ENCODE assay signal across 8 cellular contexts in the genomic region with DNA sequence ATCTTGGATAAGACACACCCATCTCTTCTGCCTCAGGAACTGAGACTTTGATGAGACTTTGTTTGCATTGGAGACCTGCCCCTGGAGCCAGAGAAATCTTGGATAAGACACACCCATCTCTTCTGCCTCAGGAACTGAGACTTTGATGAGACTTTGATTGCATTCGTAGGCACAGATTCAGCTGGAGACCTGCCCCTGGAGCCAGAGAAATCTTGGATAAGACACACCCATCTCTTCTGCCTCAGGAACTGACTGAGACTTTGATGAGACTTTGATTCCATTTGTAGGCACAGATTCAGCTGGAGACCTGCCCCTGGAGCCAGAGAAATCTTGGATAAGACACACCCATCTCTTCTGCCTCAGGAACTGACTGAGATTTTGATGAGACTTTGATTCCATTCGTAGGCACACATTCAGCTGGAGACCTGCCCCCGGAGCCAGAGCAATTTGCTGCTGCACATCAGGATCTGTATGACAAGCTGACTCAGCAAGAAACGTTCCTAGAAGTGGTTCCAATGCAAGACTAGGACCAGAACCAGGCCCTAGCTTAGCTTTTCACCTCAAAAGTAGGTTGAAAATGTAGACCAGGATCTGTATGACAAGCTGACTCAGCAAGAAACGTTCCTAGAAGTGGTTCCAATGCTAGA. TPM values are rescaled to one million over a fixed set of nuclear protein-coding genes. Genes with fewer than 3 reads are reported as not detected.
DNase-seq lines count a peak whose midpoint lies in the region; ATAC-seq, FAIRE-seq and TF ChIP-seq lines count a peak whose summit lies in the region.
"Not testable (repeated sequence)": the region's sequence is repeated elsewhere in the genome, so short reads cannot be mapped to it uniquely, and the experiment has no call there.

No MANE protein-coding gene starts in this region.

- not testable (repeated sequence) for H4K20me1 ChIP-seq in IMR-90 (ENCODE audit: insufficient read depth, low read length); K562 (replicated peaks; ENCODE audit: control insufficient read depth, insufficient read depth, low read length)

- not testable (repeated sequence) for H3K4ac ChIP-seq in IMR-90 (ENCODE audit: low read depth, low read length)

- not testable (repeated sequence) for H4K5ac ChIP-seq in IMR-90 (ENCODE audit: low read depth, low read length)

- not testable (repeated sequence) for TF ChIP-seq EP300 in K562 (IDR thresholded peaks at IDR 0.05; ENCODE audit: low read length)

- H4K8ac ChIP-seq in IMR-90 (ENCODE audit: low read depth in 2 of 2, low read length in 2 of 2) = not testable (repeated sequence)

- not testable (repeated sequence) for H3K9ac ChIP-seq in IMR-90 (ENCODE audit: low read depth, low read length); K562 (ENCODE audit: insufficient read depth in 1 of 2, low read depth in 2 of 2, low read length in 2 of 2)

- not testable (repeated sequence) for H2BK15ac ChIP-seq in IMR-90 (ENCODE audit: low read depth, low read length)

- POLR2A ChIA-PET in IMR-90 (lab: Charles Lee; ENCODE audit: unreplicated experiment); K562 (lab: Yijun Ruan, JAX): not testable (repeated sequence)

- not testable (repeated sequence) for TF ChIP-seq POLR2A in IMR-90 (IDR thresholded peaks at IDR 0.05; ENCODE audit: low read depth, low read length); K562 (conservative IDR thresholded peaks at IDR 0.05)

- H3K9me3 ChIP-seq in IMR-90 (ENCODE audit: control insufficient read depth, insufficient read depth, low read length) (peaks cover 16% of the 10 kb centered on the region), K562 (replicated peaks; ENCODE audit: control insufficient read depth, insufficient read depth, low read depth, low read length) (peaks cover 24% of the 10 kb centered on the region)

- not testable (repeated sequence) for H2BK5ac ChIP-seq in IMR-90 (ENCODE audit: low read depth, low read length, poor library complexity, severe bottlenecking)

- not testable (repeated sequence) for H3K36me3 ChIP-seq in IMR-90 (ENCODE audit: control insufficient read depth, insufficient read depth, low read length); K562 (ENCODE audit: control insufficient read depth, insufficient read depth, low read length)

- not testable (repeated sequence) for H4K91ac ChIP-seq in IMR-90 (ENCODE audit: insufficient read depth, low read depth, low read length)

- FAIRE-seq in K562 (lab: Jason Lieb, UNC) = not testable (repeated sequence)

- DNase-seq in Caki2 (ENCODE audit: low read depth) = peak; percentile 17
- not testable (repeated sequence) for DNase-seq in IMR-90; K562 (ENCODE audit: extremely low read depth in 1 of 4, low spot score in 3 of 4); left colon
- DNase-seq in NCI-H226 = peak; percentile 32
- DNase-seq in fibroblast of mammary gland (ENCODE audit: low read depth) = peak; percentile 74
- DNase-seq in cardiac septum (ENCODE audit: low spot score) = peak; percentile 54
- DNase-seq in stromal cell of bone marrow (ENCODE audit: low read depth) = peak; percentile 44

- no CpG with 5 or more reads among the region's 5 CpGs for WGBS in IMR-90 (ENCODE audit: extremely low coverage in 2 of 2, insufficient read length in 1 of 2), 2 experiments
- WGBS in K562 (ENCODE audit: insufficient coverage, low coverage, missing lambda C conversion rate) = 25% methylated on average over 5 of the region's 5 CpGs

- H3K4me3 ChIP-seq in IMR-90 (ENCODE audit: insufficient read depth, low read depth, low read length); K562; fibroblast of mammary gland (ENCODE audit: control insufficient read depth, low read depth, low read length): not testable (repeated sequence)

- not testable (repeated sequence) for TF ChIP-seq CTCF in IMR-90 (conservative IDR thresholded peaks at IDR 0.05; ENCODE audit: low read depth, low read length); K562 (IDR thresholded peaks at IDR 0.05 in 2 of 3, conservative IDR thresholded peaks at IDR 0.05 in 1 of 3; ENCODE audit: insufficient read depth in 2 of 3, low read depth in 1 of 3, low read length in 3 of 3); fibroblast of mammary gland (conservative IDR thresholded peaks at IDR 0.05; ENCODE audit: control insufficient read depth, insufficient read depth, low read depth, low read length)

- not testable (repeated sequence) for H2AK5ac ChIP-seq in IMR-90 (ENCODE audit: low read depth, low read length)

- not testable (repeated sequence) for H3K23ac ChIP-seq in IMR-90 (ENCODE audit: low read depth, low read length)

- not testable (repeated sequence) for TF ChIP-seq RAD21 in IMR-90 (IDR thresholded peaks at IDR 0.05; ENCODE audit: low read length); K562 (CRISPR knock-in tag; conservative IDR thresholded peaks at IDR 0.05 in 1 of 2, IDR thresholded peaks at IDR 0.05 in 1 of 2)

- not testable (repeated sequence) for H3K79me1 ChIP-seq in IMR-90 (ENCODE audit: low read depth in 1 of 2, low read length in 2 of 2)

- H3K14ac ChIP-seq in IMR-90 (replicated peaks; ENCODE audit: low read depth, low read length) = not testable (repeated sequence)

- H3K56ac ChIP-seq in IMR-90 (ENCODE audit: extremely low read depth, insufficient read depth, low read length) = not testable (repeated sequence)

- not testable (repeated sequence) for H3K27me3 ChIP-seq in IMR-90 (ENCODE audit: control insufficient read depth, insufficient read depth, low read length); K562 (ENCODE audit: control insufficient read depth in 2 of 2, insufficient read depth in 2 of 2, low read length in 2 of 2)

- dilution Hi-C loops in IMR-90 (cut with HindIII; ENCODE audit: low sequenced_read_pairs, unreplicated experiment) = not testable (repeated sequence)

- H3K27ac ChIP-seq in IMR-90 (ENCODE audit: insufficient read depth, low read length); K562 (ENCODE audit: extremely low read depth, low read depth, low read length): not testable (repeated sequence)

- ATAC-seq in IMR-90 (ENCODE audit: low read depth); K562: not testable (repeated sequence)
- peak; percentile 55 for ATAC-seq in left colon

- H3K4me1 ChIP-seq in IMR-90 (ENCODE audit: control insufficient read depth, insufficient read depth, low read length); K562 (replicated peaks in 1 of 2; ENCODE audit: control insufficient read depth in 2 of 2, insufficient read depth in 2 of 2, low read length in 2 of 2): not testable (repeated sequence)

- not testable (repeated sequence) for H2BK20ac ChIP-seq in IMR-90 (ENCODE audit: low read depth, low read length)

- not testable (repeated sequence) for H3K9me1 ChIP-seq in IMR-90 (ENCODE audit: insufficient read depth, low read length); K562 (ENCODE audit: control insufficient read depth, insufficient read depth, low read length)

- H2AFZ ChIP-seq in IMR-90 (replicated peaks; ENCODE audit: low read length, poor library complexity); K562 (ENCODE audit: low read depth, low read length): not testable (repeated sequence)

- BruUV-seq in IMR-90 (replicated peaks; lab: Mats Ljungman, UMichigan); K562 (replicated peaks; lab: Mats Ljungman, UMichigan): not testable (repeated sequence)

- not testable (repeated sequence) for H2BK120ac ChIP-seq in IMR-90 (ENCODE audit: low read depth, low read length)

- not testable (repeated sequence) for H3K4me2 ChIP-seq in IMR-90 (ENCODE audit: low read depth, low read length); K562 (ENCODE audit: insufficient read depth, low read length)

- not testable (repeated sequence) for H3K18ac ChIP-seq in IMR-90 (ENCODE audit: low read depth, low read length)

- in situ Hi-C loops in Caki2 (cut with HindIII; ENCODE audit: low pct_unique_long_range_greater_than_20kb, low sequenced_read_pairs); IMR-90 (cut with MboI; ENCODE audit: low sequenced_read_pairs); K562 (cut with MboI): not testable (repeated sequence)

- intact Hi-C loops in IMR-90 (cut with micrococcal nuclease); K562 (cut with micrococcal nuclease); cardiac septum (cut with DNase I); left colon (cut with DNase I, micrococcal nuclease): not testable (repeated sequence)

- CTCF ChIA-PET in IMR-90 (lab: Yijun Ruan, JAX) = interaction anchor here (1.7 kb wide), 1 partner anchor 13 kb away, joined by 3 read pairs; no protein-coding TSS in a partner anchor
- CTCF ChIA-PET in K562 (lab: Yijun Ruan, JAX; ENCODE audit: low intra/inter-chr PET ratio) = not testable (repeated sequence)

- not testable (repeated sequence) for H2AK9ac ChIP-seq in IMR-90 (replicated peaks; ENCODE audit: low read depth, low read length, poor library complexity)

- not testable (repeated sequence) for H3K79me2 ChIP-seq in K562 (ENCODE audit: control insufficient read depth, insufficient read depth, low read length)

RNA-seq across cellular contexts. Expression of a gene that starts 54.0 kb away (rescaled TPM):
- 44.4 and 45.1 TPM in 2 replicates for total RNA-seq in Caki2 (2014; rRNA removed; shearing (Covaris generic); ENCODE audit: low replicate concordance)
- total RNA-seq in IMR-90 (2012; rRNA removed) (21.3 and 23.1 TPM in 2 replicates), K562 (2014; rRNA removed) (59.6 and 71.8 TPM in 2 replicates), K562 (2014; rRNA removed; fragmentation: Illumina TruSeq; extraction: Trizol) (83.1 and 87.7 TPM in 2 replicates), K562 (2015; rRNA removed; fragmentation: Illumina TruSeq; extraction: Trizol) (72.0 and 74.0 TPM in 2 replicates), K562 (2021) (65.3 and 67.5 TPM in 2 replicates), cardiac septum (3.9 TPM), left colon (10 to 100 TPM; 14.2 to 37.7 TPM)
- polyA plus RNA-seq in IMR-90 (2012; rRNA removed) (10.4 and 12.3 TPM in 2 replicates), K562 (2011; rRNA removed) (88.3 and 117 TPM in 2 replicates), K562 (2014; fragmentation: Illumina TruSeq; extraction: Trizol) (89.6 and 121 TPM in 2 replicates), K562 (2014; fragmentation: Nextera tagmentation; extraction: Ambion mirVana) (10 to 100 TPM; 76.0 to 95.3 TPM), K562 (2014; rRNA removed) (34.6 and 44.9 TPM in 2 replicates)
- 5.1 and 8.9 TPM in 2 replicates for polyA plus RNA-seq in IMR-90 (2012; cell fraction: cytosol; rRNA removed)
- 1.6 and 2.6 TPM in 2 replicates for polyA plus RNA-seq in IMR-90 (2012; cell fraction: nucleus; rRNA removed; ENCODE audit: low replicate concordance)
- 75.7 and 97.1 TPM in 2 replicates for total RNA-seq in K562 (2011; cell fraction: chromatin; rRNA removed; ENCODE audit: low replicate concordance)
- total RNA-seq in K562 (2011; cell fraction: nucleolus; rRNA removed) = 85.3 and 101 TPM in 2 replicates
- total RNA-seq in K562 (2011; cell fraction: nucleoplasm; rRNA removed) = 131 and 163 TPM in 2 replicates
- 45.5 and 66.1 TPM in 2 replicates for polyA plus RNA-seq in K562 (2011; cell fraction: cytosol; rRNA removed)
- 24.8 and 32.2 TPM in 2 replicates for polyA plus RNA-seq in K562 (2011; cell fraction: nucleus; rRNA removed)
- polyA plus RNA-seq in K562 (2012) = 40.4 and 49.6 TPM in 2 replicates
- polyA minus RNA-seq in K562 (2011; rRNA and poly(A)+ RNA removed) = 66.9 and 80.3 TPM in 2 replicates
- 31.5 and 44.4 TPM in 2 replicates for polyA minus RNA-seq in K562 (2011; cell fraction: cytosol; rRNA and poly(A)+ RNA removed)
- polyA minus RNA-seq in K562 (2011; cell fraction: nucleus; rRNA and poly(A)+ RNA removed) = 12.5 and 15.9 TPM in 2 replicates
